In the genomic region with DNA sequence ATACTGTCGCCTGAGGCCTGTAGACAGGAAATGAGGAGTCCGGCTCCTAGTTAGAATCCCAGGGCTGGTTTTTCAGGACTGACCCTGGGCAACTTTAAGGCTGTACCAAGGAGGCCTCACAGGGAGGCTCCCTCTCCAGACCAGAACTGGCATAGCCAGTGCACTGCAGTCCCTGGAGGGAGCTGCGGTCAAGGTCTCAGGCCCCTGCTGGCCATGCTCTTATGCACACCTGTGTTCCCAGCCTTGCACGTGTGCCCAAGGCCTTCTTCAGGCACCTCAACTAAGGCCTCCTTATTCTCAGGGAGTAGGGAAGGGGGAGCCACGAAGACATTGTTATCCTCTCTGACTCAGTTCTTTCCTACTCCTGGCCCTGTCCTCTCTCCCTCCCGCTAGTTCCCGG, we compare ENCODE assay signal across 21 cellular contexts. TPM values are rescaled to one million over a fixed set of nuclear protein-coding genes. Genes with fewer than 3 reads are reported as not detected.
DNase-seq lines count a peak whose midpoint lies in the region; ATAC-seq and TF ChIP-seq lines count a peak whose summit lies in the region.
"Had no signal": no experiment of that assay in that cellular context is flagged by ENCODE, and none has a peak within 500 bp of the region (broad histone marks: within the 10 kb centered on the region; RNA-seq: fewer than 3 reads in every experiment).

No MANE protein-coding gene starts in this region.

- no peak overlapping the region for H3K27ac Mint-ChIP-seq in activated CD8-positive, alpha-beta T cell treated with anti-CD3 and anti-CD28 coated beads for 36 hours
- H3K27ac Mint-ChIP-seq: activated B cell treated with CpG ODN at 0.5 μM for 24 hours had no signal

- no peak overlapping the region for H3K4me3 ChIP-seq in Panc1 (ENCODE audit: low read depth in 2 of 2, low read length in 2 of 2)
- H3K4me3 ChIP-seq: SK-N-MC, stomach, transverse colon had no signal

- CTCF ChIA-PET in Panc1 (lab: Charles Lee) = interaction anchor here (0.5 to 0.6 kb wide), 2 partner anchors 64 to 197 kb away, joined by 5 to 7 read pairs; no protein-coding TSS in a partner anchor
- CTCF ChIA-PET in activated CD8-positive, alpha-beta T cell treated with anti-CD3 and anti-CD28 coated beads for 36 hours (lab: Charles Lee) = interaction anchor here (1.2 to 1.4 kb wide), 2 partner anchors 9 to 14 kb away, joined by 3 read pairs; no protein-coding TSS in a partner anchor

- no peaks in the 10 kb centered on the region for H3K27me3 ChIP-seq in Panc1 (ENCODE audit: control insufficient read depth, insufficient read depth, low read length)
- H3K27me3 ChIP-seq: stomach, transverse colon had no signal

- POLR2A ChIA-PET in Panc1 (lab: Charles Lee) = interaction anchor here (0.6 kb wide), 1 partner anchor 396 kb away, joined by 6 read pairs; no protein-coding TSS in a partner anchor
- POLR2A ChIA-PET in activated CD8-positive, alpha-beta T cell treated with anti-CD3 and anti-CD28 coated beads for 36 hours (lab: Charles Lee) = no interaction called here

- H3K9me3 Mint-ChIP-seq in activated CD8-positive, alpha-beta T cell treated with anti-CD3 and anti-CD28 coated beads for 36 hours = no peaks in the 10 kb centered on the region
- H3K9me3 Mint-ChIP-seq: activated B cell treated with CpG ODN at 0.5 μM for 24 hours; activated CD4-positive, alpha-beta memory T cell treated with anti-CD3 and anti-CD28 coated beads, Interleukin-2, amount 10 ng/mL, durations not matched to agents 7 days and 5 days; activated T-cell treated with anti-CD3 and anti-CD28 coated beads, Interleukin-2, amount 50 U/mL, for 4 hours; naive thymus-derived CD8-positive, alpha-beta T cell; T-helper 2 cell treated with Interferon-gamma antibody and Interleukin-4, amounts not matched to agents 5 μg/mL and 100 μg/mL, for 36 hours had no signal

- no peak overlapping the region for H3K27ac ChIP-seq in 22Rv1
- no peak overlapping the region for H3K27ac ChIP-seq in Panc1 (ENCODE audit: low read length)
- H3K27ac ChIP-seq: SK-N-MC had no signal

- H3K36me3 Mint-ChIP-seq in activated CD8-positive, alpha-beta T cell treated with anti-CD3 and anti-CD28 coated beads for 36 hours (ENCODE audit: low read depth) = no peaks in the 10 kb centered on the region
- H3K36me3 Mint-ChIP-seq: naive thymus-derived CD8-positive, alpha-beta T cell had no signal

- intact Hi-C loops in Panc1 (cut with micrococcal nuclease; ENCODE audit: unreplicated experiment) = no loop called here
- intact Hi-C loops in activated CD8-positive, alpha-beta T cell treated with anti-CD3 and anti-CD28 coated beads for 36 hours (cut with micrococcal nuclease) = no loop called here

- ATAC-seq in Panc1 (peak; percentile 66), GM18870 (IDR thresholded peaks at IDR 0.05; ENCODE audit: unreplicated experiment) (no peak)
- no peak for ATAC-seq in activated CD8-positive, alpha-beta T cell treated with anti-CD3 and anti-CD28 coated beads for 36 hours
- ATAC-seq: activated T-cell treated with anti-CD3 and anti-CD28 coated beads, Interleukin-2, amount 50 U/mL, for 4 hours; naive thymus-derived CD8-positive, alpha-beta T cell had no signal

- in situ Hi-C loops in Panc1 (cut with HindIII; ENCODE audit: low pct_unique_long_range_greater_than_20kb, low sequenced_read_pairs) = no loop called here

- no peaks in the 10 kb centered on the region for H3K4me1 ChIP-seq in Panc1 (ENCODE audit: control insufficient read depth, insufficient read depth, low read length)

- BruUV-seq in Panc1 (replicated peaks; lab: Mats Ljungman, UMichigan) = no TSS peak

- H3K4me1 Mint-ChIP-seq in activated CD8-positive, alpha-beta T cell treated with anti-CD3 and anti-CD28 coated beads for 36 hours (ENCODE audit: low read depth) = peaks cover 34% of the 10 kb centered on the region

- DNase-seq in Panc1 (ENCODE audit: low read depth, low spot score) (no peak), iPS-NIHi11 (ENCODE audit: low spot score) (peak; percentile 61), anterior cingulate cortex (lab: John Stamatoyannopoulos, UW) (no peak), NOMO-1 (lab: John Stamatoyannopoulos, UW; ENCODE audit: unreplicated experiment in 2 of 2) (no peak)
- no peak for DNase-seq in activated CD8-positive, alpha-beta T cell treated with anti-CD3 and anti-CD28 coated beads for 36 hours
- DNase-seq: activated B cell treated with CpG ODN at 0.5 μM for 24 hours; activated CD4-positive, alpha-beta memory T cell treated with anti-CD3 and anti-CD28 coated beads, Interleukin-2, amount 10 ng/mL, durations not matched to agents 7 days and 5 days; activated naive CD4-positive, alpha-beta T cell; activated T-cell treated with anti-CD3 and anti-CD28 coated beads, Interleukin-2, amount 50 U/mL, for 4 hours; Karpas-422; mammary epithelial cell; naive thymus-derived CD8-positive, alpha-beta T cell; NCI-H2029; NCI-H82; stomach; transverse colon had no signal

- no peaks in the 10 kb centered on the region for H3K9me3 ChIP-seq in Panc1 (ENCODE audit: control insufficient read depth, insufficient read depth, low read depth, low read length)
- H3K9me3 ChIP-seq: stomach, transverse colon had no signal

- TF ChIP-seq CTCF in 22Rv1 (IDR thresholded peaks at IDR 0.05) = peak; percentile 9; the same call in 1 of the 2 replicates
- peak; percentile 36 for TF ChIP-seq CTCF in GM12872 (IDR thresholded peaks at IDR 0.05; ENCODE audit: insufficient read depth, low read depth, low read length)
- TF ChIP-seq CTCF in Panc1 (IDR thresholded peaks at IDR 0.05) = no peak
- no peak for TF ChIP-seq CTCF in activated CD8-positive, alpha-beta T cell treated with anti-CD3 and anti-CD28 coated beads for 36 hours (IDR thresholded peaks at IDR 0.05)

- no peaks in the 10 kb centered on the region for H3K36me3 ChIP-seq in Panc1 (ENCODE audit: control insufficient read depth, insufficient read depth, low read length)
- H3K36me3 ChIP-seq: transverse colon had no signal

- H3K27me3 Mint-ChIP-seq in activated CD8-positive, alpha-beta T cell treated with anti-CD3 and anti-CD28 coated beads for 36 hours = no peaks in the 10 kb centered on the region
- H3K27me3 Mint-ChIP-seq: activated B cell treated with CpG ODN at 0.5 μM for 24 hours; activated CD4-positive, alpha-beta memory T cell treated with anti-CD3 and anti-CD28 coated beads, Interleukin-2, amount 10 ng/mL, durations not matched to agents 7 days and 5 days; naive thymus-derived CD8-positive, alpha-beta T cell had no signal

- H3K4me3 Mint-ChIP-seq in activated CD8-positive, alpha-beta T cell treated with anti-CD3 and anti-CD28 coated beads for 36 hours = no peak overlapping the region
- H3K4me3 Mint-ChIP-seq: activated B cell treated with CpG ODN at 0.5 μM for 24 hours; activated CD4-positive, alpha-beta memory T cell treated with anti-CD3 and anti-CD28 coated beads, Interleukin-2, amount 10 ng/mL, durations not matched to agents 7 days and 5 days; activated T-cell treated with anti-CD3 and anti-CD28 coated beads, Interleukin-2, amount 50 U/mL, for 4 hours; T-helper 2 cell treated with Interferon-gamma antibody and Interleukin-4, amounts not matched to agents 5 μg/mL and 100 μg/mL, for 36 hours had no signal

RNA-seq across cellular contexts. Expression of a gene that starts 22.0 kb away (rescaled TPM):
- 23.8 TPM for total RNA-seq in Panc1 (2021; ENCODE audit: unreplicated experiment)
- 26.6 TPM for polyA plus RNA-seq in Panc1 (2012; ENCODE audit: insufficient read length)
- total RNA-seq in activated CD8-positive, alpha-beta T cell treated with anti-CD3 and anti-CD28 coated beads for 36 hours = 10 to 100 TPM; 25.6 to 30.3 TPM

RNA-seq across cellular contexts. Expression of a gene that starts 36.6 kb away (rescaled TPM):
- total RNA-seq in Panc1 (2021; ENCODE audit: unreplicated experiment) = 17.7 TPM
- polyA plus RNA-seq in Panc1 (2012; ENCODE audit: insufficient read length) = 18.6 TPM
- total RNA-seq in activated CD8-positive, alpha-beta T cell treated with anti-CD3 and anti-CD28 coated beads for 36 hours = 10 to 100 TPM; 25.0 to 30.5 TPM

Comparison
In these comparisons a context has a peak if more than half of its experiments do, and no peak if none do; other contexts are left out.
1. CTCF ChIP-seq: peak in 22Rv1 (single experiment) and GM12872 (single experiment); none in Panc1 (single experiment) and activated CD8-positive, alpha-beta T cell treated with anti-CD3 and anti-CD28 coated beads for 36 hours (single experiment).